Comparison of ENCODE assay signal across 2 cellular contexts in genomic region chr1:95092891-95093290, GRCh38. TPM values are rescaled to one million over a fixed set of nuclear protein-coding genes. Genes with fewer than 3 reads are reported as not detected.
"Had no signal": no experiment of that assay in that cellular context is flagged by ENCODE, and none has a peak within 500 bp of the region (broad histone marks: within the 10 kb centered on the region; RNA-seq: fewer than 3 reads in every experiment).

No MANE protein-coding gene starts in this region.

RNA-seq across cellular contexts. Expression of gene TLCD4, which starts 24.3 kb away (rescaled TPM):
- total RNA-seq: glomerular endothelial cell; natural killer cell treated with Interleukin-12 subunit alpha and Interleukin-12 subunit beta and Interleukin-15 and Interleukin-18, amount 100 ng/mL, for 72 hours had no signal
